Comparison of ENCODE assay signal across 9 cellular contexts in genomic region chr17:38926290-38927070, GRCh38. TPM values are rescaled to one million over a fixed set of nuclear protein-coding genes. Genes with fewer than 3 reads are reported as not detected.
DNase-seq lines count a peak whose midpoint lies in the region; ATAC-seq, FAIRE-seq and TF ChIP-seq lines count a peak whose summit lies in the region.
"Had no signal": no experiment of that assay in that cellular context is flagged by ENCODE, and none has a peak within 500 bp of the region (broad histone marks: within the 10 kb centered on the region; RNA-seq: fewer than 3 reads in every experiment).

No MANE protein-coding gene starts in this region.

- H4K91ac ChIP-seq in H1 (replicated peaks; ENCODE audit: insufficient read length, low read length): no peak overlapping the region

- CTCF ChIA-PET in H1 (lab: Charles Lee; ENCODE audit: partially characterized antibody): interaction anchor here (0.5 to 5.2 kb wide), 7 partner anchors 8 to 248 kb away, joined by 3 to 40 read pairs (median 9); no protein-coding TSS in a partner anchor

- H2BK5ac ChIP-seq in H1 (ENCODE audit: low read depth, low read length): no peak overlapping the region

- in situ Hi-C loops in gastrocnemius medialis (cut with MboI; ENCODE audit: low sequenced_read_pairs in 4 of 4): no loop called here

- peak; percentile 89 for ATAC-seq in stimulated activated naive CD8-positive, alpha-beta T cell treated with anti-CD3 and anti-CD28 coated beads, Interleukin-15, Interleukin-2, amounts not matched to agents 100 U/mL and 50 U/mL, for 24 hours
- ATAC-seq in gastrocnemius medialis: no peak

- H3K27ac ChIP-seq in H1 (ENCODE audit: low read depth, low read length) (no peak overlapping the region), gastrocnemius medialis (no peak overlapping the region)

- no peaks in the 10 kb centered on the region for H3K23me2 ChIP-seq in H1 (ENCODE audit: low read depth, low read length)

- no peak overlapping the region for H2BK120ac ChIP-seq in H1 (replicated peaks; ENCODE audit: low read depth, low read length)

- no peak overlapping the region for H3K56ac ChIP-seq in H1 (replicated peaks; ENCODE audit: insufficient read length, low read depth, low read length)

- no peak overlapping the region for H3K18ac ChIP-seq in H1 (ENCODE audit: extremely low read depth, low read length)

- TF ChIP-seq CTCF in H1 (IDR thresholded peaks at IDR 0.05; ENCODE audit: control extremely low read depth in 1 of 3, insufficient read depth in 1 of 3, low read depth in 1 of 3, low read length in 3 of 3) (no peak), gastrocnemius medialis (IDR thresholded peaks at IDR 0.05 in 4 of 5, conservative IDR thresholded peaks at IDR 0.05 in 1 of 5) (no peak)

- H3K4ac ChIP-seq in H1 (replicated peaks; ENCODE audit: insufficient read length, low read depth, low read length): no peak overlapping the region

- peak overlapping the region; percentile 61; the same call in 1 of the 2 replicates for H2BK15ac ChIP-seq in H1 (ENCODE audit: low read length)

- TF ChIP-seq RAD21 in H1 (IDR thresholded peaks at IDR 0.05 in 1 of 2, conservative IDR thresholded peaks at IDR 0.05 in 1 of 2; ENCODE audit: low read depth in 2 of 2, low read length in 2 of 2): no peak

- TF ChIP-seq POLR2A in H1 (IDR thresholded peaks at IDR 0.05; ENCODE audit: control extremely low read depth in 1 of 2, low read depth in 2 of 2, low read length in 2 of 2) (no peak), gastrocnemius medialis (IDR thresholded peaks at IDR 0.05) (no peak)

- no peak overlapping the region for H3K4me3 ChIP-seq in H1 (ENCODE audit: extremely low read depth in 1 of 4, insufficient read depth in 2 of 4, low read depth in 3 of 4, low read length in 4 of 4)
- H3K4me3 ChIP-seq in gastrocnemius medialis: no peak overlapping the region

- H3K36me3 ChIP-seq in H1 (ENCODE audit: control insufficient read depth in 2 of 4, insufficient read depth in 4 of 4, low read length in 3 of 4): no peaks in the 10 kb centered on the region
- no peaks in the 10 kb centered on the region for H3K36me3 ChIP-seq in gastrocnemius medialis

- FAIRE-seq in H1 (lab: Jason Lieb, UNC): no peak

- H2AFZ ChIP-seq in H1 (ENCODE audit: low read length): no peak overlapping the region

- no peak overlapping the region for H3K9ac ChIP-seq in H1 (replicated peaks in 1 of 4; ENCODE audit: extremely low read depth in 1 of 4, low read depth in 3 of 4, low read length in 3 of 4)

- no peak for TF ChIP-seq EP300 in H1 (IDR thresholded peaks at IDR 0.05; ENCODE audit: borderline replicate concordance in 1 of 2, low read depth in 2 of 2, low read length in 2 of 2)

- H4K8ac ChIP-seq in H1 (ENCODE audit: extremely low read depth, insufficient read depth, low read length): no peak overlapping the region

- no peak overlapping the region for H3K23ac ChIP-seq in H1 (ENCODE audit: insufficient read length)

- H2AK5ac ChIP-seq in H1 (ENCODE audit: low read depth, low read length): no peak overlapping the region

- H3K9me3 ChIP-seq in H1 (ENCODE audit: insufficient read depth in 2 of 2, low read depth in 1 of 2, low read length in 1 of 2) (no peaks in the 10 kb centered on the region), gastrocnemius medialis (no peaks in the 10 kb centered on the region)

- no peak overlapping the region for H2BK20ac ChIP-seq in H1 (ENCODE audit: low read length)

- intact Hi-C loops in gastrocnemius medialis (cut with DNase I; ENCODE audit: low total_unique reads): no loop called here

- POLR2A ChIA-PET in H1 (lab: Charles Lee; ENCODE audit: partially characterized antibody): interaction anchor here (1.3 to 14.4 kb wide), 5 partner anchors 17 to 56 kb away, joined by 4 to 98 read pairs (median 4); partner anchors contain the start of gene LASP1

- H3K79me2 ChIP-seq in H1 (ENCODE audit: control insufficient read depth in 1 of 2, insufficient read depth in 2 of 2, low read length in 2 of 2): no peaks in the 10 kb centered on the region

- H4K5ac ChIP-seq in H1 (ENCODE audit: insufficient read length, low read depth, low read length): no peak overlapping the region

- no peak overlapping the region for H2BK12ac ChIP-seq in H1 (ENCODE audit: low read depth, low read length)

- no peak overlapping the region; a peak in 1 of 4 replicates for H3K4me2 ChIP-seq in H1 (ENCODE audit: insufficient read depth in 1 of 2, low read depth in 2 of 2, low read length in 2 of 2)

- peak; percentile 63 for DNase-seq in GM19240 (ENCODE audit: insufficient read length, low spot score)
- DNase-seq in RPMI7951 (ENCODE audit: low read depth): peak; percentile 16
- DNase-seq in H1 (ENCODE audit: low read depth in 1 of 2, low spot score in 2 of 2): no peak
- DNase-seq in stimulated activated naive CD8-positive, alpha-beta T cell treated with anti-CD3 and anti-CD28 coated beads, Interleukin-15, Interleukin-2, amounts not matched to agents 100 U/mL and 50 U/mL, for 24 hours: no peak
- DNase-seq in gastrocnemius medialis: no peak
- no peak for DNase-seq in islet precursor cell
- DNase-seq in stimulated activated CD4-positive, alpha-beta T cell treated with anti-CD3 and anti-CD28 coated beads, Interleukin-2, amount 100 ng/mL, for 24 hours: no peak
- no peak for DNase-seq in NCI-H146 treated with DMSO at 0.1 percent for 48 hours (lab: John Stamatoyannopoulos, UW; ENCODE audit: unreplicated experiment)
- DNase-seq: activated effector memory CD4-positive, alpha-beta T cell treated with Interleukin-2 at 50 U/mL for 16 hours had no signal

- H4K20me1 ChIP-seq in H1 (replicated peaks in 1 of 2; ENCODE audit: control insufficient read depth in 1 of 2, insufficient read depth in 2 of 2, low read length in 2 of 2): peaks cover 2% of the 10 kb centered on the region in 2 experiments

- H3K79me1 ChIP-seq in H1 (ENCODE audit: low read depth, low read length): no peaks in the 10 kb centered on the region

- 94% methylated on average over 2 of the region's 2 CpGs; no CpG with 5 or more reads in 1 of the 2 experiments for WGBS in H1 (ENCODE audit: extremely low coverage in 1 of 2, insufficient coverage in 1 of 2, insufficient read length in 1 of 2, insufficient replicate concordance in 2 of 2, low coverage in 1 of 2, low lambda C conversion rate in 2 of 2, missing lambda C conversion rate in 1 of 2), 2 experiments

- H3K27me3 ChIP-seq in H1 (replicated peaks in 1 of 4; ENCODE audit: control insufficient read depth in 3 of 4, extremely low read depth in 1 of 4, insufficient read depth in 3 of 4, low read length in 3 of 4): no peaks in the 10 kb centered on the region
- no peaks in the 10 kb centered on the region for H3K27me3 ChIP-seq in gastrocnemius medialis

- H3K4me1 ChIP-seq in H1 (replicated peaks in 1 of 4; ENCODE audit: control insufficient read depth in 3 of 4, insufficient read depth in 4 of 4, low read length in 3 of 4): peaks cover 0 to 13% (median 9%) of the 10 kb centered on the region in 4 experiments; a peak in 6 of 7 replicates
- H3K4me1 ChIP-seq in gastrocnemius medialis: peaks cover 20% of the 10 kb centered on the region in 2 donors

- H3K14ac ChIP-seq in H1 (ENCODE audit: insufficient read length): no peak overlapping the region

TF ChIP-seq in H1, 55 proteins besides CTCF, POLR2A, EP300 and RAD21 (continues in another document):
- TF ChIP-seq TCF12 (IDR thresholded peaks at IDR 0.05; ENCODE audit: low read depth, low read length) (no peak), EGR1 (IDR thresholded peaks at IDR 0.05; ENCODE audit: borderline replicate concordance, low read depth, low read length) (no peak), ASH2L (IDR thresholded peaks at IDR 0.05; ENCODE audit: low read length) (no peak), CHD2 (IDR thresholded peaks at IDR 0.05; ENCODE audit: low read length) (no peak), CBX8 (IDR thresholded peaks at IDR 0.05; ENCODE audit: borderline replicate concordance, low read depth, low read length) (no peak), CEBPB (IDR thresholded peaks at IDR 0.05; ENCODE audit: low read depth, low read length) (no peak), HDAC6 (IDR thresholded peaks at IDR 0.05; ENCODE audit: low read depth, low read length) (no peak), TAF7 (optimal IDR thresholded peaks at IDR 0.05; ENCODE audit: borderline replicate concordance, low read depth, low read length) (no peak), PHF8 (conservative IDR thresholded peaks at IDR 0.05; ENCODE audit: low read depth, low read length) (no peak), NRF1 (IDR thresholded peaks at IDR 0.05; ENCODE audit: low read depth, low read length) (no peak), SP2 (IDR thresholded peaks at IDR 0.05; ENCODE audit: low read length) (no peak), FOSL1 (IDR thresholded peaks at IDR 0.05; ENCODE audit: insufficient read depth, low read depth, low read length) (no peak), SP4 (IDR thresholded peaks at IDR 0.05; ENCODE audit: low read length) (no peak), MAFK (IDR thresholded peaks at IDR 0.05; ENCODE audit: low read depth, low read length) (no peak)

RNA-seq across cellular contexts. Expression of gene FBXO47, which starts 40.7 kb away (rescaled TPM):
- not detected in 2 replicates for total RNA-seq in RPMI7951 (2014; rRNA removed; shearing (Covaris generic))
- total RNA-seq in H1 (2021; fragmentation: NEBNext Ultra II Directional; extraction: Animal tissue kit (Norgen Biotek cat#: 25700)): not detected in 2 replicates
- polyA plus RNA-seq in H1 (2011; rRNA removed): not detected in 2 replicates
- polyA plus RNA-seq in H1 (2011; cell fraction: cytosol; rRNA removed): not detected
- not detected for polyA plus RNA-seq in H1 (2011; cell fraction: nucleus; rRNA removed)
- polyA plus RNA-seq in H1 (2012, experiment 1 of 2): not detected in 4 replicates
- not detected for polyA plus RNA-seq in H1 (2012, experiment 2 of 2)
- 0.04 TPM for polyA plus RNA-seq in H1 (2013, experiment 1 of 2)
- polyA plus RNA-seq in H1 (2013, experiment 2 of 2): not detected
- polyA minus RNA-seq in H1 (2011; rRNA and poly(A)+ RNA removed): not detected in 2 replicates
- not detected for polyA minus RNA-seq in H1 (2011; cell fraction: cytosol; rRNA and poly(A)+ RNA removed)
- polyA minus RNA-seq in H1 (2011; cell fraction: nucleus; rRNA and poly(A)+ RNA removed): not detected
- total RNA-seq in gastrocnemius medialis: not detected

RNA-seq across cellular contexts. Expression of gene LASP1, which starts 56.6 kb away (rescaled TPM):
- 120 and 135 TPM in 2 replicates for total RNA-seq in RPMI7951 (2014; rRNA removed; shearing (Covaris generic))
- 170 and 180 TPM in 2 replicates for total RNA-seq in H1 (2021; fragmentation: NEBNext Ultra II Directional; extraction: Animal tissue kit (Norgen Biotek cat#: 25700))
- polyA plus RNA-seq in H1 (2011; rRNA removed): 114 and 182 TPM in 2 replicates
- 97.6 TPM for polyA plus RNA-seq in H1 (2011; cell fraction: cytosol; rRNA removed)
- polyA plus RNA-seq in H1 (2011; cell fraction: nucleus; rRNA removed): 95.0 TPM
- polyA plus RNA-seq in H1 (2012, experiment 1 of 2): 127 to 134 TPM (median 129 TPM) in 4 replicates
- polyA plus RNA-seq in H1 (2012, experiment 2 of 2): 154 TPM
- polyA plus RNA-seq in H1 (2013, experiment 1 of 2): 98.7 TPM
- 97.2 TPM for polyA plus RNA-seq in H1 (2013, experiment 2 of 2)
- 95.4 and 104 TPM in 2 replicates for polyA minus RNA-seq in H1 (2011; rRNA and poly(A)+ RNA removed)
- 106 TPM for polyA minus RNA-seq in H1 (2011; cell fraction: cytosol; rRNA and poly(A)+ RNA removed)
- 55.4 TPM for polyA minus RNA-seq in H1 (2011; cell fraction: nucleus; rRNA and poly(A)+ RNA removed)
- 10 to 100 TPM; 10.7 to 24.1 (median 20.5) TPM for total RNA-seq in gastrocnemius medialis

Comparison
In these comparisons a context has a peak if more than half of its experiments do, and no peak if none do; other contexts are left out.
1. DNase-seq: peak in GM19240 (single experiment) and RPMI7951 (single experiment); none in H1 (0 of 2), stimulated activated naive CD8-positive, alpha-beta T cell treated with anti-CD3 and anti-CD28 coated beads, Interleukin-15, Interleukin-2, amounts not matched to agents 100 U/mL and 50 U/mL, for 24 hours (single experiment), gastrocnemius medialis (0 of 2), islet precursor cell (single experiment), stimulated activated CD4-positive, alpha-beta T cell treated with anti-CD3 and anti-CD28 coated beads, Interleukin-2, amount 100 ng/mL, for 24 hours (0 of 2) and NCI-H146 treated with DMSO at 0.1 percent for 48 hours (single experiment).